Comparison of ENCODE assay signal across 11 cellular contexts in genomic region chr19:17797397-17798201, GRCh38. TPM values are rescaled to one million over a fixed set of nuclear protein-coding genes. Genes with fewer than 3 reads are reported as not detected.
DNase-seq lines count a peak whose midpoint lies in the region; ATAC-seq and TF ChIP-seq lines count a peak whose summit lies in the region.
"Had no signal": no experiment of that assay in that cellular context is flagged by ENCODE, and none has a peak within 500 bp of the region (broad histone marks: within the 10 kb centered on the region; RNA-seq: fewer than 3 reads in every experiment).

No MANE protein-coding gene starts in this region.

- H3K4me1 Mint-ChIP-seq in activated naive CD4-positive, alpha-beta T cell treated with anti-CD3 and anti-CD28 coated beads for 36 hours (ENCODE audit: low read depth), result peaks cover 44% of the 10 kb centered on the region
- peaks cover 48% of the 10 kb centered on the region for H3K4me1 Mint-ChIP-seq in activated naive CD4-positive, alpha-beta T cell treated with anti-CD3 and anti-CD28 coated beads, Interleukin-2, amount 10 ng/mL, durations not matched to agents 7 days and 5 days

- H3K4me1 ChIP-seq in muscle layer of duodenum (ENCODE audit: control insufficient read depth in 1 of 2, insufficient read depth in 2 of 2, low read length in 2 of 2), result no peaks in the 10 kb centered on the region
- no peaks in the 10 kb centered on the region for H3K4me1 ChIP-seq in vagina

- intact Hi-C loops in activated naive CD4-positive, alpha-beta T cell treated with anti-CD3 and anti-CD28 coated beads for 36 hours (cut with micrococcal nuclease), result loop anchor here (2.0 kb wide), 1 partner anchor 49 kb away; the partner anchor contains the start of gene JAK3
- intact Hi-C loops in vagina (cut with DNase I), result no loop called here

- TF ChIP-seq CTCF in vagina (IDR thresholded peaks at IDR 0.05), result no peak

- CTCF ChIA-PET in activated naive CD4-positive, alpha-beta T cell treated with anti-CD3 and anti-CD28 coated beads for 36 hours (lab: Charles Lee), result interaction anchor here (0.7 to 1.0 kb wide), 3 partner anchors 31 to 58 kb away, joined by 3 to 4 read pairs (median 3); no protein-coding TSS in a partner anchor
- CTCF ChIA-PET in activated naive CD4-positive, alpha-beta T cell treated with anti-CD3 and anti-CD28 coated beads, Interleukin-2, amount 10 ng/mL, durations not matched to agents 7 days and 5 days (lab: Charles Lee), result interaction anchor here (0.9 to 1.1 kb wide), 2 partner anchors 53 to 57 kb away, joined by 3 read pairs; no protein-coding TSS in a partner anchor

- no peaks in the 10 kb centered on the region for H3K36me3 Mint-ChIP-seq in activated naive CD4-positive, alpha-beta T cell treated with anti-CD3 and anti-CD28 coated beads for 36 hours (ENCODE audit: low read depth)
- H3K36me3 Mint-ChIP-seq in activated naive CD4-positive, alpha-beta T cell treated with anti-CD3 and anti-CD28 coated beads, Interleukin-2, amount 10 ng/mL, durations not matched to agents 7 days and 5 days, result no peaks in the 10 kb centered on the region

- H3K4me3 ChIP-seq in muscle layer of duodenum (ENCODE audit: low read depth in 1 of 2, low read length in 2 of 2) (peak overlapping the region in 1 of 2 donors; percentile 21), vagina (no peak overlapping the region)

- H3K27ac ChIP-seq in muscle layer of duodenum (ENCODE audit: low read length) (peak overlapping the region; percentile 95), vagina (no peak overlapping the region)
- H3K27ac ChIP-seq: C4-2B, HL-60 had no signal

- H3K9me3 ChIP-seq in muscle layer of duodenum (ENCODE audit: control insufficient read depth in 1 of 2, low read length in 2 of 2), result no peaks in the 10 kb centered on the region
- H3K9me3 ChIP-seq in vagina, result no peaks in the 10 kb centered on the region

- H3K27ac Mint-ChIP-seq in activated naive CD4-positive, alpha-beta T cell treated with anti-CD3 and anti-CD28 coated beads for 36 hours, result no peak overlapping the region
- H3K27ac Mint-ChIP-seq in activated naive CD4-positive, alpha-beta T cell treated with anti-CD3 and anti-CD28 coated beads, Interleukin-2, amount 10 ng/mL, durations not matched to agents 7 days and 5 days, result no peak overlapping the region

- peaks cover 23% of the 10 kb centered on the region for H3K27me3 ChIP-seq in muscle layer of duodenum (ENCODE audit: low read depth, low read length)
- no peaks in the 10 kb centered on the region for H3K27me3 ChIP-seq in vagina

- H3K36me3 ChIP-seq in muscle layer of duodenum (ENCODE audit: control insufficient read depth in 1 of 2, insufficient read depth in 2 of 2, low read length in 2 of 2) (no peaks in the 10 kb centered on the region), vagina (no peaks in the 10 kb centered on the region)

- H3K4me3 Mint-ChIP-seq in activated naive CD4-positive, alpha-beta T cell treated with anti-CD3 and anti-CD28 coated beads for 36 hours, result no peak overlapping the region
- no peak overlapping the region for H3K4me3 Mint-ChIP-seq in activated naive CD4-positive, alpha-beta T cell treated with anti-CD3 and anti-CD28 coated beads, Interleukin-2, amount 10 ng/mL, durations not matched to agents 7 days and 5 days

- DNase-seq in activated naive CD4-positive, alpha-beta T cell treated with anti-CD3 and anti-CD28 coated beads for 36 hours, result peak; percentile 82
- no peak for DNase-seq in activated naive CD4-positive, alpha-beta T cell treated with anti-CD3 and anti-CD28 coated beads, Interleukin-2, amount 10 ng/mL, durations not matched to agents 7 days and 5 days
- DNase-seq in activated T-cell treated with anti-CD3 and anti-CD28 coated beads for 4 hours (peak; percentile 25), globus pallidus (ENCODE audit: low spot score) (no peak), NCI-H510A treated with DMSO at 0.1 percent for 48 hours (lab: John Stamatoyannopoulos, UW) (no peak), vagina (ENCODE audit: extremely low spot score in 2 of 2) (no peak)
- DNase-seq: posterior cingulate gyrus had no signal

- ATAC-seq in HG02678 (IDR thresholded peaks at IDR 0.05; ENCODE audit: unreplicated experiment), result no peak

- no peaks in the 10 kb centered on the region for H3K9me3 Mint-ChIP-seq in activated naive CD4-positive, alpha-beta T cell treated with anti-CD3 and anti-CD28 coated beads for 36 hours
- no peaks in the 10 kb centered on the region for H3K9me3 Mint-ChIP-seq in activated naive CD4-positive, alpha-beta T cell treated with anti-CD3 and anti-CD28 coated beads, Interleukin-2, amount 10 ng/mL, durations not matched to agents 7 days and 5 days

- TF ChIP-seq POLR2A in vagina (IDR thresholded peaks at IDR 0.05), result no peak

- H3K27me3 Mint-ChIP-seq in activated naive CD4-positive, alpha-beta T cell treated with anti-CD3 and anti-CD28 coated beads for 36 hours (ENCODE audit: low read depth), result no peaks in the 10 kb centered on the region
- H3K27me3 Mint-ChIP-seq in activated naive CD4-positive, alpha-beta T cell treated with anti-CD3 and anti-CD28 coated beads, Interleukin-2, amount 10 ng/mL, durations not matched to agents 7 days and 5 days, result peaks cover 53% of the 10 kb centered on the region

RNA-seq across cellular contexts. Expression of gene B3GNT3, which starts 2.7 kb away (rescaled TPM):
- total RNA-seq in activated naive CD4-positive, alpha-beta T cell treated with anti-CD3 and anti-CD28 coated beads for 36 hours, result under 1 TPM; 0.17 to 0.19 TPM
- total RNA-seq in vagina, result 1.5 TPM

RNA-seq across cellular contexts. Expression of gene INSL3, which starts 23.7 kb away (rescaled TPM):
- total RNA-seq in activated naive CD4-positive, alpha-beta T cell treated with anti-CD3 and anti-CD28 coated beads for 36 hours, result 1 to 10 TPM; 5.7 to 5.9 TPM
- total RNA-seq in vagina, result not detected

RNA-seq across cellular contexts. Expression of gene FCHO1, which starts 46.3 kb away (rescaled TPM):
- 10 to 100 TPM; 48.9 to 56.8 TPM for total RNA-seq in activated naive CD4-positive, alpha-beta T cell treated with anti-CD3 and anti-CD28 coated beads for 36 hours
- total RNA-seq in vagina, result 12.3 TPM

RNA-seq across cellular contexts. Expression of gene JAK3, which starts 50.2 kb away (rescaled TPM):
- total RNA-seq in activated naive CD4-positive, alpha-beta T cell treated with anti-CD3 and anti-CD28 coated beads for 36 hours, result 100 to 1,000 TPM; 231 to 235 TPM
- total RNA-seq in vagina, result 10.8 TPM

Comparison
In these comparisons a context has a peak if more than half of its experiments do, and no peak if none do; other contexts are left out.
1. DNase-seq: peak in activated naive CD4-positive, alpha-beta T cell treated with anti-CD3 and anti-CD28 coated beads for 36 hours (single experiment) and activated T-cell treated with anti-CD3 and anti-CD28 coated beads for 4 hours (single experiment); none in activated naive CD4-positive, alpha-beta T cell treated with anti-CD3 and anti-CD28 coated beads, Interleukin-2, amount 10 ng/mL, durations not matched to agents 7 days and 5 days (single experiment), globus pallidus (single experiment), NCI-H510A treated with DMSO at 0.1 percent for 48 hours (single experiment) and vagina (0 of 2).